ENCODE assay signal across 18 cellular contexts in genomic region chr7:36186359-36186758, GRCh38.
"Had no signal": no experiment of that assay in that cellular context is flagged by ENCODE, and none has a peak within 500 bp of the region (broad histone marks: within the 10 kb centered on the region; RNA-seq: fewer than 3 reads in every experiment).

No MANE protein-coding gene starts in this region.

- ATAC-seq: activated CD4-positive, alpha-beta T cell treated with anti-CD3 and anti-CD28 coated beads for 36 hours; activated CD8-positive, alpha-beta T cell treated with anti-CD3 and anti-CD28 coated beads, Interleukin-2, amount 10 ng/mL, durations not matched to agents 7 days and 5 days; effector memory CD8-positive, alpha-beta T cell; foreskin keratinocyte; left lung; lower lobe of right lung; naive thymus-derived CD8-positive, alpha-beta T cell had no signal

- DNase-seq: activated CD4-positive, alpha-beta T cell treated with anti-CD3 and anti-CD28 coated beads for 36 hours; activated CD4-positive, CD25-positive, alpha-beta regulatory T cell; activated CD8-positive, alpha-beta T cell treated with anti-CD3 and anti-CD28 coated beads, Interleukin-2, amount 10 ng/mL, durations not matched to agents 7 days and 5 days; activated gamma-delta T cell; activated naive CD4-positive, alpha-beta T cell treated with anti-CD3 and anti-CD28 coated beads, Interleukin-2, amount 10 ng/mL, durations not matched to agents 7 days and 5 days; activated T-cell treated with anti-CD3 and anti-CD28 coated beads for 4 hours; amniotic stem cell; brain microvascular endothelial cell; effector memory CD8-positive, alpha-beta T cell; left lung; lower lobe of right lung; naive thymus-derived CD8-positive, alpha-beta T cell; stimulated activated naive CD4-positive, alpha-beta T cell had no signal

- H3K4me1 ChIP-seq: foreskin keratinocyte, lower lobe of right lung had no signal

- H3K4me3 ChIP-seq: coronary artery, esophagus muscularis mucosa, left lung, lower lobe of right lung, right atrium auricular region, tibial nerve had no signal

- H3K36me3 ChIP-seq: brain microvascular endothelial cell, esophagus muscularis mucosa, left lung, lower lobe of right lung, right atrium auricular region, tibial nerve had no signal

- H3K9me3 ChIP-seq: esophagus muscularis mucosa, left lung, lower lobe of right lung, right atrium auricular region, tibial nerve had no signal

- H3K27me3 ChIP-seq: brain microvascular endothelial cell, esophagus muscularis mucosa, foreskin keratinocyte, left lung, right atrium auricular region, tibial nerve had no signal

- H3K27ac ChIP-seq: brain microvascular endothelial cell, coronary artery, esophagus muscularis mucosa, foreskin keratinocyte, lower lobe of right lung, right atrium auricular region, tibial nerve had no signal
